12 cellular contexts compared by ENCODE assay signal in genomic region chr17:3894927-3895343, GRCh38. TPM values are rescaled to one million over a fixed set of nuclear protein-coding genes. Genes with fewer than 3 reads are reported as not detected.
DNase-seq lines count a peak whose midpoint lies in the region; ATAC-seq and TF ChIP-seq lines count a peak whose summit lies in the region.
"Had no signal": no experiment of that assay in that cellular context is flagged by ENCODE, and none has a peak within 500 bp of the region (broad histone marks: within the 10 kb centered on the region; RNA-seq: fewer than 3 reads in every experiment).

No MANE protein-coding gene starts in this region.

- H3K4me1 ChIP-seq in HEK293 (ENCODE audit: control insufficient read depth, insufficient read depth, low read length) (peaks cover 23% of the 10 kb centered on the region), heart right ventricle (peaks cover 21 to 63% (median 51%) of the 10 kb centered on the region in 9 donors)
- peaks cover 17% of the 10 kb centered on the region for H3K4me1 ChIP-seq in CD8-positive, alpha-beta T cell (ENCODE audit: insufficient read depth, low read length)

- no peaks in the 10 kb centered on the region for H3K36me3 ChIP-seq in HEK293 (ENCODE audit: control insufficient read depth in 2 of 2, insufficient read depth in 1 of 2, low read length in 2 of 2)
- H3K36me3 ChIP-seq in SK-N-MC (ENCODE audit: insufficient read depth, low read length): no peaks in the 10 kb centered on the region
- peaks cover 0 to 5% (median 0%) of the 10 kb centered on the region in 9 donors for H3K36me3 ChIP-seq in heart right ventricle
- H3K36me3 ChIP-seq in CD8-positive, alpha-beta T cell (ENCODE audit: insufficient read depth, low read length): no peaks in the 10 kb centered on the region

- ATAC-seq in heart right ventricle (peak; percentile 4 to 53 (median 22)), HG03039 (IDR thresholded peaks at IDR 0.05; ENCODE audit: unreplicated experiment) (no peak)
- no peak for ATAC-seq in CD8-positive, alpha-beta T cell

- H3K4me1 Mint-ChIP-seq in CD8-positive, alpha-beta T cell (ENCODE audit: low read depth): peaks cover 20% of the 10 kb centered on the region

- H3K9me3 ChIP-seq in HEK293 (ENCODE audit: control insufficient read depth, insufficient read depth, low read depth, low read length): no peaks in the 10 kb centered on the region
- no peaks in the 10 kb centered on the region for H3K9me3 ChIP-seq in SK-N-MC (ENCODE audit: low read depth, low read length)
- H3K9me3 ChIP-seq in heart right ventricle: no peaks in the 10 kb centered on the region
- H3K9me3 ChIP-seq in CD8-positive, alpha-beta T cell (ENCODE audit: low read length): no peaks in the 10 kb centered on the region

- H3K4me3 Mint-ChIP-seq in CD8-positive, alpha-beta T cell: no peak overlapping the region

- H3K4me3 ChIP-seq in HEK293 (ENCODE audit: low read depth, low read length) (no peak overlapping the region), SK-N-MC (no peak overlapping the region), heart right ventricle (no peak overlapping the region)
- no peak overlapping the region for H3K4me3 ChIP-seq in CD8-positive, alpha-beta T cell (ENCODE audit: low read depth, low read length)

- CTCF ChIA-PET in HEK293 (lab: Yijun Ruan, JAX): interaction anchor here (0.6 to 3.2 kb wide), 7 partner anchors 12 to 128 kb away, joined by 3 to 20 read pairs (median 3); partner anchors contain the start of gene NCBP3
- CTCF ChIA-PET in CD8-positive, alpha-beta T cell (lab: Charles Lee): interaction anchor here (0.7 kb wide), 1 partner anchor 111 kb away, joined by 4 read pairs; no protein-coding TSS in a partner anchor

- intact Hi-C loops in heart right ventricle (cut with DNase I): no loop called here
- intact Hi-C loops in CD8-positive, alpha-beta T cell (cut with DNase I, micrococcal nuclease): loop anchor here in 1 of 2 experiments (5.0 kb wide), 1 partner anchor 367 kb away; the partner anchor contains the start of gene ANKFY1

- no peak for DNase-seq in SK-N-MC (ENCODE audit: low read depth, low spot score)
- DNase-seq in heart right ventricle: peak in 1 of 2 donors; percentile 69
- DNase-seq in renal cortical epithelial cell (ENCODE audit: low read depth): peak; percentile 75
- DNase-seq in CD8-positive, alpha-beta T cell: no peak
- no peak for DNase-seq in activated CD4-positive, alpha-beta T cell treated with anti-CD3 and anti-CD28 coated beads, Interleukin-2, amount 50 U/mL, for 4 hours
- no peak for DNase-seq in NCI-H2196 treated with DMSO at 0.1 percent for 48 hours (lab: John Stamatoyannopoulos, UW; ENCODE audit: unreplicated experiment)
- DNase-seq: NCI-H2227 treated with DMSO at 0.1 percent for 48 hours; stimulated activated CD4-positive, alpha-beta T cell treated with anti-CD3 and anti-CD28 coated beads, Interleukin-15, amount 100 ng/mL, for 24 hours; trophoblast cell had no signal

- no peaks in the 10 kb centered on the region for H3K9me3 Mint-ChIP-seq in CD8-positive, alpha-beta T cell

- no peaks in the 10 kb centered on the region for H3K36me3 Mint-ChIP-seq in CD8-positive, alpha-beta T cell

- POLR2A ChIA-PET in HEK293 (lab: Yijun Ruan, JAX): interaction anchor here (0.6 to 2.6 kb wide), 5 partner anchors 8 to 1894 kb away, joined by 3 to 13 read pairs (median 4); partner anchors contain the start of gene NCBP3
- POLR2A ChIA-PET in CD8-positive, alpha-beta T cell (lab: Charles Lee): no interaction called here

- H3K27ac ChIP-seq in HEK293 (ENCODE audit: extremely low read depth, low read depth, low read length): no peak overlapping the region
- 0 out of 2 replicates have a peak overlapping the region, but pooled peaks have one; percentile 31 for H3K27ac ChIP-seq in SK-N-MC
- peak overlapping the region; percentile 55 to 91 (median 84) for H3K27ac ChIP-seq in heart right ventricle
- H3K27ac ChIP-seq in CD8-positive, alpha-beta T cell (ENCODE audit: low read depth, low read length): no peak overlapping the region

- 24 to 27% methylated on average over 2 of the region's 2 CpGs for WGBS in heart right ventricle, 2 donors

- no peak overlapping the region for H3K9ac ChIP-seq in SK-N-MC (ENCODE audit: insufficient read length)

- no peaks in the 10 kb centered on the region for H3K27me3 Mint-ChIP-seq in CD8-positive, alpha-beta T cell (ENCODE audit: low read depth)

- TF ChIP-seq CTCF in HEK293 (tag by site-specific recombination; IDR thresholded peaks at IDR 0.05) (no peak), heart right ventricle (IDR thresholded peaks at IDR 0.05) (no peak)
- TF ChIP-seq CTCF in CD8-positive, alpha-beta T cell (IDR thresholded peaks at IDR 0.05): no peak

- H3K27me3 ChIP-seq in heart right ventricle: no peaks in the 10 kb centered on the region
- H3K27me3 ChIP-seq in CD8-positive, alpha-beta T cell (ENCODE audit: insufficient read depth, low read length): no peaks in the 10 kb centered on the region

- H3K27ac Mint-ChIP-seq in CD8-positive, alpha-beta T cell: no peak overlapping the region

TF ChIP-seq in HEK293, 187 proteins besides CTCF, POLR2A, EP300 and RAD21 (continues in another document):
- no peak for TF ChIP-seq ZNF521 (tag by site-specific recombination; IDR thresholded peaks at IDR 0.05)
- no peak for TF ChIP-seq ZNF148 (tag by site-specific recombination; IDR thresholded peaks at IDR 0.05; ENCODE audit: borderline replicate concordance)
- no peak for TF ChIP-seq ZNF280C (tag by site-specific recombination; IDR thresholded peaks at IDR 0.05)
- no peak for TF ChIP-seq ZEB2 (tag by site-specific recombination; IDR thresholded peaks at IDR 0.05)
- no peak for TF ChIP-seq MZF1 (tag by site-specific recombination; IDR thresholded peaks at IDR 0.05; ENCODE audit: borderline replicate concordance)
- no peak for TF ChIP-seq PRDM1 (tag by site-specific recombination; IDR thresholded peaks at IDR 0.05)
- no peak for TF ChIP-seq ZNF24 (tag by site-specific recombination; IDR thresholded peaks at IDR 0.05)
- no peak for TF ChIP-seq ZNF157 (tag by site-specific recombination; IDR thresholded peaks at IDR 0.05)
- peak; percentile 77 for TF ChIP-seq ZNF398 (tag by site-specific recombination; IDR thresholded peaks at IDR 0.05)
- no peak for TF ChIP-seq KLF8 (tag by site-specific recombination; IDR thresholded peaks at IDR 0.05)

RNA-seq across cellular contexts. Expression of gene CAMKK1, which starts 2.1 kb away (rescaled TPM):
- 1 to 10 TPM; 1.8 to 5.7 (median 3.7) TPM for total RNA-seq in heart right ventricle
- 1 to 10 TPM; 2.6 to 2.8 TPM for polyA plus RNA-seq in heart right ventricle
- total RNA-seq in renal cortical epithelial cell: 4.3 and 8.9 TPM in 2 replicates
- total RNA-seq in CD8-positive, alpha-beta T cell: 1 to 10 TPM; 5.3 to 5.9 TPM

RNA-seq across cellular contexts. Expression of gene P2RX1, which starts 21.3 kb away (rescaled TPM):
- total RNA-seq in heart right ventricle: 1 to 10 TPM in 4 of 10 donors, under 1 TPM in 6; 0.27 to 2.6 (median 0.49) TPM
- polyA plus RNA-seq in heart right ventricle: under 1 TPM; 0.37 to 0.99 TPM
- total RNA-seq in renal cortical epithelial cell: not detected in 2 replicates
- total RNA-seq in CD8-positive, alpha-beta T cell: under 1 TPM; 0.67 to 0.95 TPM
- total RNA-seq: G401 had no signal

RNA-seq across cellular contexts. Expression of gene NCBP3, which starts 48.9 kb away (rescaled TPM):
- 10 to 100 TPM; 14.6 to 30.9 (median 23.1) TPM for total RNA-seq in heart right ventricle
- 10 to 100 TPM in 1 of 2 donors, 1 to 10 TPM in 1; 7.3 to 20.0 TPM for polyA plus RNA-seq in heart right ventricle
- 21.4 and 35.5 TPM in 2 replicates for total RNA-seq in renal cortical epithelial cell
- 10 to 100 TPM; 28.4 to 35.3 TPM for total RNA-seq in CD8-positive, alpha-beta T cell

Comparison
In these comparisons a context has a peak if more than half of its experiments do, and no peak if none do; other contexts are left out.
1. H3K27ac ChIP-seq: peak in SK-N-MC (single experiment) and heart right ventricle (10 of 10); none in HEK293 (single experiment) and CD8-positive, alpha-beta T cell (single experiment).
2. ATAC-seq: peak in heart right ventricle (8 of 8); none in CD8-positive, alpha-beta T cell (single experiment) and HG03039 (single experiment).